18 cellular contexts compared by ENCODE assay signal in the genomic region with DNA sequence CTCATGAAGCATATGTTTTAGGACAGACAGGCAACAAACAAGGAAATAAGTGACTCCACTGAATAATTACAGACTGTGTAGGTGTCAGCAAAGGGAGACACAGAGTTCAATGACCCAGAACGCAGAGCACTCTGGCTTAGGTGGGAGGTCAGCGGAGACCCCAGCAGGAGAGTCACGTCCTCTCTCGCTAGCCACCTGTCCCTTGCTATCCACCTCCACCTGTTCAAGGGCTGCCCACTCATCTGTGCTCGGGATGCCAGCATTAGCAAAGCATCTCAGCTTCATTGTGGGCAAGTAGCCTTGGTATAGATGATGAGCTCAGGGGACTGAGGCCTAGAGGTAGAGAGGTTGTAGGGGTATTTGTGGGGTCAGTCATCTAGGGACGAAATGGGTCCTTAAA. TPM values are rescaled to one million over a fixed set of nuclear protein-coding genes. Genes with fewer than 3 reads are reported as not detected.
A peak's percentile ranks its signal among the peaks of the same experiment; 100 is the strongest.
DNase-seq lines count a peak whose midpoint lies in the region; ATAC-seq and TF ChIP-seq lines count a peak whose summit lies in the region.
"Had no signal": no experiment of that assay in that cellular context is flagged by ENCODE, and none has a peak within 500 bp of the region (broad histone marks: within the 10 kb centered on the region; RNA-seq: fewer than 3 reads in every experiment).

No MANE protein-coding gene starts in this region.

- peaks cover 5% of the 10 kb centered on the region for H3K9me3 Mint-ChIP-seq in type B pancreatic cell
- H3K9me3 Mint-ChIP-seq: CD8-positive, alpha-beta T cell; GM23338; H9 had no signal

- no peak for TF ChIP-seq EP300 in SK-N-SH (IDR thresholded peaks at IDR 0.05; ENCODE audit: borderline replicate concordance in 1 of 2, low read depth in 1 of 2, low read length in 1 of 2)

- no peaks in the 10 kb centered on the region for H3K79me2 ChIP-seq in SK-N-SH (ENCODE audit: insufficient read depth)

- no peak overlapping the region for H3K27ac ChIP-seq in SK-N-SH (ENCODE audit: low read depth in 2 of 2, low read length in 1 of 2)
- H3K27ac ChIP-seq in brain microvascular endothelial cell: no peak overlapping the region
- H3K27ac ChIP-seq: 22Rv1, BLaER1, C4-2B had no signal

- no peaks in the 10 kb centered on the region for H3F3A ChIP-seq in SK-N-SH (replicated peaks; ENCODE audit: insufficient read depth)

- 89% methylated on average over 6 of the region's 6 CpGs for WGBS in SK-N-SH (ENCODE audit: low lambda C conversion rate)

- no peaks in the 10 kb centered on the region for H3K9me3 ChIP-seq in SK-N-SH
- H3K9me3 ChIP-seq: BLaER1, Caco-2 had no signal

- H3K27me3 Mint-ChIP-seq in type B pancreatic cell: peaks cover 46% of the 10 kb centered on the region

- POLR2A ChIA-PET in SK-N-SH (lab: Yijun Ruan, JAX): no interaction called here

- peaks cover 0 to 4% of the 10 kb centered on the region in 2 experiments; a peak in 1 of 4 replicates for H3K4me1 ChIP-seq in SK-N-SH (ENCODE audit: control insufficient read depth in 1 of 2, insufficient read depth in 2 of 2, low read depth in 1 of 2, low read length in 1 of 2)

- no peaks in the 10 kb centered on the region for H4K20me1 ChIP-seq in SK-N-SH (ENCODE audit: insufficient read depth)
- H4K20me1 ChIP-seq: BLaER1 had no signal

- no peak overlapping the region for H3K4me3 ChIP-seq in SK-N-SH (ENCODE audit: low read depth in 2 of 2, low read length in 1 of 2)
- H3K4me3 ChIP-seq in brain microvascular endothelial cell (ENCODE audit: low read depth, low read length): no peak overlapping the region
- H3K4me3 ChIP-seq: BLaER1, GM23338 had no signal

- H3K27me3 ChIP-seq in SK-N-SH (ENCODE audit: insufficient read depth): no peaks in the 10 kb centered on the region
- no peaks in the 10 kb centered on the region for H3K27me3 ChIP-seq in brain microvascular endothelial cell (replicated peaks)
- H3K27me3 ChIP-seq: BLaER1 had no signal

- H3K4me3 Mint-ChIP-seq in type B pancreatic cell: no peak overlapping the region
- H3K4me3 Mint-ChIP-seq: B cell; CD4-positive, CD25-positive, alpha-beta regulatory T cell; CD8-positive, alpha-beta T cell; GM23338; H9 had no signal

- in situ Hi-C loops in brain microvascular endothelial cell (cut with HindIII; ENCODE audit: low pct_ligation_motif_present, low sequenced_read_pairs): no loop called here

- CTCF ChIA-PET in SK-N-SH (lab: Yijun Ruan, JAX): interaction anchor here (1.6 kb wide), 1 partner anchor 72 kb away, joined by 6 read pairs; no protein-coding TSS in a partner anchor

- peaks cover 11% of the 10 kb centered on the region for H3K4me1 Mint-ChIP-seq in type B pancreatic cell (ENCODE audit: unreplicated experiment)

- H3K9me2 ChIP-seq in SK-N-SH: no peaks in the 10 kb centered on the region

- H3K27ac Mint-ChIP-seq in type B pancreatic cell: no peak overlapping the region
- H3K27ac Mint-ChIP-seq: B cell; CD4-positive, CD25-positive, alpha-beta regulatory T cell; CD8-positive, alpha-beta T cell; GM23338; H9 had no signal

- DNase-seq in SK-N-SH (peak; percentile 3), mesenteric fat pad (ENCODE audit: low spot score) (peak; percentile 72), type B pancreatic cell (ENCODE audit: extremely low spot score, unreplicated experiment) (peak; percentile 24), brain microvascular endothelial cell (no peak)
- DNase-seq: Caco-2; CD4-positive, CD25-positive, alpha-beta regulatory T cell; CD8-positive, alpha-beta T cell; DMS153; DND-41; H9 had no signal

- TF ChIP-seq CTCF in SK-N-SH (IDR thresholded peaks at IDR 0.05) (no peak), type B pancreatic cell (conservative IDR thresholded peaks at IDR 0.05) (no peak), brain microvascular endothelial cell (IDR thresholded peaks at IDR 0.05; ENCODE audit: low read depth, low read length, missing control alignments) (no peak)

- no peak for TF ChIP-seq RAD21 in SK-N-SH (IDR thresholded peaks at IDR 0.05; ENCODE audit: low read length)

- no peaks in the 10 kb centered on the region for H3K36me3 ChIP-seq in SK-N-SH (replicated peaks in 1 of 2; ENCODE audit: control insufficient read depth in 1 of 2, insufficient read depth in 2 of 2, low read length in 1 of 2)
- H3K36me3 ChIP-seq in brain microvascular endothelial cell (replicated peaks): no peaks in the 10 kb centered on the region
- H3K36me3 ChIP-seq: BLaER1 had no signal

- no peak overlapping the region for H3K9ac ChIP-seq in SK-N-SH
- H3K9ac ChIP-seq: BLaER1 had no signal

- no peaks in the 10 kb centered on the region for H3K36me3 Mint-ChIP-seq in type B pancreatic cell
- H3K36me3 Mint-ChIP-seq: CD4-positive, CD25-positive, alpha-beta regulatory T cell; CD8-positive, alpha-beta T cell had no signal

- no peak overlapping the region for H2AFZ ChIP-seq in SK-N-SH (ENCODE audit: low read depth)
- H2AFZ ChIP-seq: GM23338 had no signal

- no peak overlapping the region for H3K4me2 ChIP-seq in SK-N-SH
- H3K4me2 ChIP-seq: BLaER1, GM23338 had no signal

- ATAC-seq in SK-N-SH treated with all-trans-retinoic acid at 6 μM for 48 hours (no peak), esophagus mucosa (no peak)
- ATAC-seq: CD8-positive, alpha-beta T cell; GM23338; HCT116 had no signal

TF ChIP-seq in SK-N-SH, 30 proteins besides CTCF, POLR2A, EP300 and RAD21:
- no peak for TF ChIP-seq JUND (IDR thresholded peaks at IDR 0.05)
- no peak for TF ChIP-seq RCOR1 (IDR thresholded peaks at IDR 0.05; ENCODE audit: low read length)
- TF ChIP-seq POLR2AphosphoS5 (IDR thresholded peaks at IDR 0.05; ENCODE audit: low read depth, low read length): no peak
- TF ChIP-seq SMC3 (IDR thresholded peaks at IDR 0.05; ENCODE audit: low read depth, low read length): no peak
- no peak for TF ChIP-seq GABPA (IDR thresholded peaks at IDR 0.05; ENCODE audit: low read depth)
- TF ChIP-seq ELF1 (IDR thresholded peaks at IDR 0.05): no peak
- no peak for TF ChIP-seq NFIC (IDR thresholded peaks at IDR 0.05; ENCODE audit: borderline replicate concordance)
- TF ChIP-seq SIN3A (IDR thresholded peaks at IDR 0.05; ENCODE audit: borderline replicate concordance, low read depth, low read length): no peak
- TF ChIP-seq FOXM1 (IDR thresholded peaks at IDR 0.05; ENCODE audit: low read depth): no peak

TF ChIP-seq in SK-N-SH treated with all-trans-retinoic acid at 6 μM for 48 hours, 23 proteins besides CTCF, POLR2A, EP300 and RAD21 (continues in another document):
- TF ChIP-seq ESRRG (CRISPR knock-in tag; IDR thresholded peaks at IDR 0.05): no peak
- TF ChIP-seq RARB (CRISPR knock-in tag; IDR thresholded peaks at IDR 0.05): no peak
- TF ChIP-seq GLIS3 (CRISPR knock-in tag; IDR thresholded peaks at IDR 0.05): no peak
- no peak for TF ChIP-seq SNAI2 (CRISPR knock-in tag; IDR thresholded peaks at IDR 0.05)
- no peak for TF ChIP-seq PPARA (CRISPR knock-in tag; IDR thresholded peaks at IDR 0.05; ENCODE audit: borderline replicate concordance)
- no peak for TF ChIP-seq ARNTL (CRISPR knock-in tag; IDR thresholded peaks at IDR 0.05; ENCODE audit: borderline replicate concordance, low read depth)
- TF ChIP-seq, protein P1, sequence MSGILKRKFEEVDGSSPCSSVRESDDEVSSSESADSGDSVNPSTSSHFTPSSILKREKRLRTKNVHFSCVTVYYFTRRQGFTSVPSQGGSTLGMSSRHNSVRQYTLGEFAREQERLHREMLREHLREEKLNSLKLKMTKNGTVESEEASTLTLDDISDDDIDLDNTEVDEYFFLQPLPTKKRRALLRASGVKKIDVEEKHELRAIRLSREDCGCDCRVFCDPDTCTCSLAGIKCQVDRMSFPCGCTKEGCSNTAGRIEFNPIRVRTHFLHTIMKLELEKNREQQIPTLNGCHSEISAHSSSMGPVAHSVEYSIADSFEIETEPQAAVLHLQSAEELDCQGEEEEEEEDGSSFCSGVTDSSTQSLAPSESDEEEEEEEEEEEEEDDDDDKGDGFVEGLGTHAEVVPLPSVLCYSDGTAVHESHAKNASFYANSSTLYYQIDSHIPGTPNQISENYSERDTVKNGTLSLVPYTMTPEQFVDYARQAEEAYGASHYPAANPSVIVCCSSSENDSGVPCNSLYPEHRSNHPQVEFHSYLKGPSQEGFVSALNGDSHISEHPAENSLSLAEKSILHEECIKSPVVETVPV (CRISPR knock-in tag; IDR thresholded peaks at IDR 0.05): no peak
- TF ChIP-seq ZNF8 (CRISPR knock-in tag; IDR thresholded peaks at IDR 0.05): no peak
- TF ChIP-seq ZFP3 (CRISPR knock-in tag; IDR thresholded peaks at IDR 0.05): no peak
- no peak for TF ChIP-seq TOX (CRISPR knock-in tag; IDR thresholded peaks at IDR 0.05; ENCODE audit: borderline replicate concordance)
- TF ChIP-seq BACH2 (CRISPR knock-in tag; IDR thresholded peaks at IDR 0.05; ENCODE audit: borderline replicate concordance): no peak
- TF ChIP-seq, protein P2, sequence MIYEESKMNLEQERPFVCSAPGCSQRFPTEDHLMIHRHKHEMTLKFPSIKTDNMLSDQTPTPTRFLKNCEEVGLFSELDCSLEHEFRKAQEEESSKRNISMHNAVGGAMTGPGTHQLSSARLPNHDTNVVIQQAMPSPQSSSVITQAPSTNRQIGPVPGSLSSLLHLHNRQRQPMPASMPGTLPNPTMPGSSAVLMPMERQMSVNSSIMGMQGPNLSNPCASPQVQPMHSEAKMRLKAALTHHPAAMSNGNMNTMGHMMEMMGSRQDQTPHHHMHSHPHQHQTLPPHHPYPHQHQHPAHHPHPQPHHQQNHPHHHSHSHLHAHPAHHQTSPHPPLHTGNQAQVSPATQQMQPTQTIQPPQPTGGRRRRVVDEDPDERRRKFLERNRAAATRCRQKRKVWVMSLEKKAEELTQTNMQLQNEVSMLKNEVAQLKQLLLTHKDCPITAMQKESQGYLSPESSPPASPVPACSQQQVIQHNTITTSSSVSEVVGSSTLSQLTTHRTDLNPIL (CRISPR knock-in tag; IDR thresholded peaks at IDR 0.05; ENCODE audit: low read depth): no peak
- no peak for TF ChIP-seq TCF4 (CRISPR knock-in tag; IDR thresholded peaks at IDR 0.05; ENCODE audit: borderline replicate concordance)

RNA-seq across cellular contexts. Expression of gene ATXN10, which starts 21.8 kb away (rescaled TPM):
- polyA plus RNA-seq in SK-N-SH (2012; rRNA removed): 202 and 257 TPM in 2 replicates
- polyA plus RNA-seq in SK-N-SH (2012; cell fraction: cytosol; rRNA removed): 276 and 300 TPM in 2 replicates
- 68.9 and 142 TPM in 2 replicates for polyA plus RNA-seq in SK-N-SH (2012; cell fraction: nucleus; rRNA removed)
- 107 TPM for total RNA-seq in mesenteric fat pad
- total RNA-seq in type B pancreatic cell (ENCODE audit: low replicate concordance): 117 and 182 TPM in 2 replicates
- 98.6 TPM for total RNA-seq in esophagus mucosa
